Comparison of ENCODE assay signal across 1 cellular context in the genomic region with DNA sequence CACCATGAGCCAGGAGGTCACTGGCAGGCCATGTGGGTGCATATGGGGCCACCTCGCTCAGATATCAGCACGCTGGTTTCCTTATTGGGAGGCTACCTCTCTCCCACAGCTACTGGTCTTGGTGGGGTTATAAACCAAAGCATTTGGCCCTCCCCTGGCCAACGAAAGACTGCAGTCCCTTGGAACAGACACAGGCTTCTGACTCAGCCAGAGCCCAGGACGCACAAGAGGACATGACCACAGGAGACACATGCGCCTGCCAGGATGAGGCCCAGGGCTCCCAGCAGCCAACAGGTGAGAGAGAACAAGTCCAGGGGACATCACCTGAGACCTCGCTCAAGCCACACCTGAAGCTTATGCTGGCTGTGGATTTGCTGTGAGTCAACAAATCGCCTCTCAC.
TF ChIP-seq lines count a peak whose summit lies in the region.

No MANE protein-coding gene starts in this region.

TF ChIP-seq in A549, 52 proteins besides CTCF, POLR2A, EP300 and RAD21 (continued from another document):
- TF ChIP-seq, protein P1, sequence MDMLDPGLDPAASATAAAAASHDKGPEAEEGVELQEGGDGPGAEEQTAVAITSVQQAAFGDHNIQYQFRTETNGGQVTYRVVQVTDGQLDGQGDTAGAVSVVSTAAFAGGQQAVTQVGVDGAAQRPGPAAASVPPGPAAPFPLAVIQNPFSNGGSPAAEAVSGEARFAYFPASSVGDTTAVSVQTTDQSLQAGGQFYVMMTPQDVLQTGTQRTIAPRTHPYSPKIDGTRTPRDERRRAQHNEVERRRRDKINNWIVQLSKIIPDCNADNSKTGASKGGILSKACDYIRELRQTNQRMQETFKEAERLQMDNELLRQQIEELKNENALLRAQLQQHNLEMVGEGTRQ (IDR thresholded peaks at IDR 0.05), result no peak
